ENCODE assay signal across 17 cellular contexts in the genomic region with DNA sequence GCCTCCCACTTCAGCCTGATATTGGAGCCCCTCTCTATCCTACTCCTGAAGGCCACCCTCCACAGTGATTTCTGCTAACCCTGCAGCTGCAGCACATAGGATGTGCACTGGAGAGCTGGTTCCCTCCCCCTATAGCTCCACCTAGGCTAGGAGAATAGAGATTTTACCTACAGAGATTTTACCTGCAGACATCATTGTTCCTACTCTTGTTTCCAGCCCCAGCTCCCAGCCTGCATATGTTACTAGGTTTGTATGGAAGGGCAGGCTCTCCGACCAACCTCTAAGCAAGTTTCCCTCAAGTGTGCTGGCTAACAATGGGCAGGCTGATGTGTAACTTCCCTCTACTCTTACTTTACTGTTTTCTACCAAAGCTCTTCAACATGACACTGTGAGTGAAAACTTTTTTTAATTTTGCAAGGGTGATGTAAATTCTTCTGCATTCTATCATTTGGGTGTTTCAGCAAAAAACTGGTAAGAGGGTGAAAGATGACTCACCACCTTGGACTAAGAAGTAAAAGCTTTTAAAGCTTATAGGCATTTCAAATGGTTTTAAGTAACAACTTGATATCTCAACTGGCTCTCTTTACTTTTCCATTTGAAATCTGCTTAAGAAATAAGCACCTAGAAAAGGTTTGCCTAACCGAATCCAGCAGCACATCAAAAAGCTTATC.
DNase-seq lines count a peak whose midpoint lies in the region; ATAC-seq, FAIRE-seq and TF ChIP-seq lines count a peak whose summit lies in the region.
"Had no signal": no experiment of that assay in that cellular context is flagged by ENCODE, and none has a peak within 500 bp of the region (broad histone marks: within the 10 kb centered on the region; RNA-seq: fewer than 3 reads in every experiment).

No MANE protein-coding gene starts in this region.

- no peak overlapping the region for H4K5ac ChIP-seq in H1 (ENCODE audit: insufficient read length, low read depth, low read length)

- no peak overlapping the region for H3K9ac ChIP-seq in H1 (replicated peaks in 1 of 4; ENCODE audit: extremely low read depth in 1 of 4, low read depth in 3 of 4, low read length in 3 of 4)
- H3K9ac ChIP-seq: BLaER1 had no signal

- TF ChIP-seq POLR2A in H1 (IDR thresholded peaks at IDR 0.05; ENCODE audit: control extremely low read depth in 1 of 2, low read depth in 2 of 2, low read length in 2 of 2): no peak

- H3K36me3 ChIP-seq in H1 (ENCODE audit: control insufficient read depth in 2 of 4, insufficient read depth in 4 of 4, low read length in 3 of 4): no peaks in the 10 kb centered on the region
- no peaks in the 10 kb centered on the region for H3K36me3 ChIP-seq in naive thymus-derived CD4-positive, alpha-beta T cell (ENCODE audit: control insufficient read depth in 2 of 3, insufficient read depth in 3 of 3, low read length in 3 of 3)
- H3K36me3 ChIP-seq: colonic mucosa, prostate gland had no signal

- no peak overlapping the region for H2BK20ac ChIP-seq in H1 (ENCODE audit: low read length)

- no peak for DNase-seq in CD14-positive monocyte (ENCODE audit: low spot score)
- DNase-seq in M059J (ENCODE audit: low read depth): peak; percentile 51
- DNase-seq in H1 (ENCODE audit: low read depth in 1 of 2, low spot score in 2 of 2): no peak
- DNase-seq in naive thymus-derived CD4-positive, alpha-beta T cell: no peak
- no peak for DNase-seq in activated CD8-positive, alpha-beta memory T cell treated with anti-CD3 and anti-CD28 coated beads, Interleukin-2, amount 50 U/mL, for 4 hours
- no peak for DNase-seq in epidermal melanocyte (ENCODE audit: insufficient read length, low spot score)
- no peak for DNase-seq in nephron progenitor cell
- DNase-seq: activated effector memory CD4-positive, alpha-beta T cell treated with anti-CD3 and anti-CD28 coated beads, Interleukin-2, amount 50 U/mL, for 16 hours; colonic mucosa; DMS153; left ventricle myocardium superior; MM.1S; NCI-H82; stimulated activated CD4-positive, alpha-beta T cell treated with anti-CD3 and anti-CD28 coated beads, Interleukin-15, amount 100 ng/mL, for 24 hours had no signal

- no peaks in the 10 kb centered on the region for H3K79me2 ChIP-seq in H1 (ENCODE audit: control insufficient read depth in 1 of 2, insufficient read depth in 2 of 2, low read length in 2 of 2)

- TF ChIP-seq EP300 in H1 (IDR thresholded peaks at IDR 0.05; ENCODE audit: borderline replicate concordance in 1 of 2, low read depth in 2 of 2, low read length in 2 of 2): no peak

- peak; percentile 37 for ATAC-seq in naive thymus-derived CD4-positive, alpha-beta T cell
- ATAC-seq in HG03439 (IDR thresholded peaks at IDR 0.05; ENCODE audit: unreplicated experiment): no peak
- ATAC-seq: left ventricle myocardium superior had no signal

- CTCF ChIA-PET in H1 (lab: Charles Lee; ENCODE audit: partially characterized antibody): interaction anchor here (0.6 to 1.8 kb wide), 13 partner anchors 8 to 236 kb away, joined by 3 to 7 read pairs (median 3); no protein-coding TSS in a partner anchor
- CTCF ChIA-PET in naive thymus-derived CD4-positive, alpha-beta T cell (lab: Charles Lee): no interaction called here

- TF ChIP-seq CTCF in CD14-positive monocyte (IDR thresholded peaks at IDR 0.05): no peak
- no peak for TF ChIP-seq CTCF in H1 (IDR thresholded peaks at IDR 0.05; ENCODE audit: control extremely low read depth in 1 of 3, insufficient read depth in 1 of 3, low read depth in 1 of 3, low read length in 3 of 3)
- TF ChIP-seq CTCF in nephron progenitor cell (IDR thresholded peaks at IDR 0.05): no peak

- H2BK120ac ChIP-seq in H1 (replicated peaks; ENCODE audit: low read depth, low read length): no peak overlapping the region

- H3K4me1 Mint-ChIP-seq in CD14-positive monocyte (peaks cover 38% of the 10 kb centered on the region), nephron progenitor cell (no peaks in the 10 kb centered on the region)
- H3K4me1 Mint-ChIP-seq in naive thymus-derived CD4-positive, alpha-beta T cell: peaks cover 0 to 16% (median 0%) of the 10 kb centered on the region in 7 donors

- H3K9me3 Mint-ChIP-seq in CD14-positive monocyte (peaks cover 0 to 2% (median 0%) of the 10 kb centered on the region in 7 donors), nephron progenitor cell (peaks cover 7% of the 10 kb centered on the region)
- peaks cover 0 to 3% (median 0%) of the 10 kb centered on the region in 11 donors for H3K9me3 Mint-ChIP-seq in naive thymus-derived CD4-positive, alpha-beta T cell

- no peak overlapping the region; a peak in 1 of 8 replicates for H3K4me3 ChIP-seq in H1 (ENCODE audit: extremely low read depth in 1 of 4, insufficient read depth in 2 of 4, low read depth in 3 of 4, low read length in 4 of 4)
- no peak overlapping the region for H3K4me3 ChIP-seq in naive thymus-derived CD4-positive, alpha-beta T cell (ENCODE audit: low read length)
- H3K4me3 ChIP-seq: BLaER1, colonic mucosa, prostate gland had no signal

- no peak overlapping the region for H2AFZ ChIP-seq in H1 (ENCODE audit: low read length)

- no peak overlapping the region for H2AK5ac ChIP-seq in H1 (ENCODE audit: low read depth, low read length)

- no peak overlapping the region for H3K56ac ChIP-seq in H1 (replicated peaks; ENCODE audit: insufficient read length, low read depth, low read length)

- no peak overlapping the region for H4K91ac ChIP-seq in H1 (replicated peaks; ENCODE audit: insufficient read length, low read length)

- H3K27ac Mint-ChIP-seq in CD14-positive monocyte (peak overlapping the region; percentile 48 to 84 (median 70)), nephron progenitor cell (no peak overlapping the region)
- H3K27ac Mint-ChIP-seq in naive thymus-derived CD4-positive, alpha-beta T cell: no peak overlapping the region

- H3K14ac ChIP-seq in H1 (ENCODE audit: insufficient read length): no peak overlapping the region

- no peaks in the 10 kb centered on the region for H4K20me1 ChIP-seq in H1 (replicated peaks in 1 of 2; ENCODE audit: control insufficient read depth in 1 of 2, insufficient read depth in 2 of 2, low read length in 2 of 2)
- H4K20me1 ChIP-seq: BLaER1 had no signal

- H3K27me3 ChIP-seq in H1 (replicated peaks in 1 of 4; ENCODE audit: control insufficient read depth in 3 of 4, extremely low read depth in 1 of 4, insufficient read depth in 3 of 4, low read length in 3 of 4): no peaks in the 10 kb centered on the region
- no peaks in the 10 kb centered on the region for H3K27me3 ChIP-seq in naive thymus-derived CD4-positive, alpha-beta T cell (ENCODE audit: control insufficient read depth in 2 of 2, insufficient read depth in 2 of 2, low read length in 2 of 2)
- H3K27me3 ChIP-seq: BLaER1, colonic mucosa had no signal

- H3K4me3 Mint-ChIP-seq in CD14-positive monocyte (peak overlapping the region in 1 of 2 donors; percentile 9), nephron progenitor cell (no peak overlapping the region)
- no peak overlapping the region for H3K4me3 Mint-ChIP-seq in naive thymus-derived CD4-positive, alpha-beta T cell

- FAIRE-seq in H1 (lab: Jason Lieb, UNC): peak; percentile 39

- POLR2A ChIA-PET in H1 (lab: Charles Lee; ENCODE audit: partially characterized antibody): interaction anchor here (2.2 kb wide), 1 partner anchor 167 kb away, joined by 19 read pairs; a partner anchor contains a TSS
- POLR2A ChIA-PET in naive thymus-derived CD4-positive, alpha-beta T cell (lab: Charles Lee): interaction anchor here (1.3 kb wide), 1 partner anchor 166 kb away, joined by 3 read pairs; a partner anchor contains a TSS

- intact Hi-C loops in CD14-positive monocyte (cut with micrococcal nuclease): no loop called here
- intact Hi-C loops in naive thymus-derived CD4-positive, alpha-beta T cell (cut with micrococcal nuclease): no loop called here

- TF ChIP-seq RAD21 in H1 (IDR thresholded peaks at IDR 0.05 in 1 of 2, conservative IDR thresholded peaks at IDR 0.05 in 1 of 2; ENCODE audit: low read depth in 2 of 2, low read length in 2 of 2): no peak

- H3K79me1 ChIP-seq in H1 (ENCODE audit: low read depth, low read length): no peaks in the 10 kb centered on the region; the same call in 1 of the 2 replicates

- peaks cover 0 to 6% (median 0%) of the 10 kb centered on the region in 4 experiments; a peak in 2 of 7 replicates for H3K4me1 ChIP-seq in H1 (replicated peaks in 1 of 4; ENCODE audit: control insufficient read depth in 3 of 4, insufficient read depth in 4 of 4, low read length in 3 of 4)
- H3K4me1 ChIP-seq in naive thymus-derived CD4-positive, alpha-beta T cell (ENCODE audit: control insufficient read depth in 2 of 2, insufficient read depth in 2 of 2, low read length in 2 of 2): no peaks in the 10 kb centered on the region
- H3K4me1 ChIP-seq: BLaER1, colonic mucosa, prostate gland had no signal

- H2BK5ac ChIP-seq in H1 (ENCODE audit: low read depth, low read length): no peak overlapping the region

- WGBS in H1 (ENCODE audit: extremely low coverage in 1 of 2, insufficient coverage in 1 of 2, insufficient read length in 1 of 2, insufficient replicate concordance in 2 of 2, low coverage in 1 of 2, low lambda C conversion rate in 2 of 2, missing lambda C conversion rate in 1 of 2), 2 experiments: 69% methylated on average over 2 of the region's 2 CpGs; no CpG with 5 or more reads in 1 of the 2 experiments

- H3K23ac ChIP-seq in H1 (ENCODE audit: insufficient read length): no peak overlapping the region

- no peak overlapping the region for H3K4me2 ChIP-seq in H1 (ENCODE audit: insufficient read depth in 1 of 2, low read depth in 2 of 2, low read length in 2 of 2)
- H3K4me2 ChIP-seq: BLaER1 had no signal

- no peak overlapping the region for H3K18ac ChIP-seq in H1 (ENCODE audit: extremely low read depth, low read length)

- H3K27me3 Mint-ChIP-seq in CD14-positive monocyte (ENCODE audit: low read depth in 3 of 3) (peaks cover 0 to 3% (median 0%) of the 10 kb centered on the region in 3 donors), nephron progenitor cell (ENCODE audit: low read depth, poor library complexity) (no peaks in the 10 kb centered on the region)
- H3K27me3 Mint-ChIP-seq in naive thymus-derived CD4-positive, alpha-beta T cell: no peaks in the 10 kb centered on the region

- no peak overlapping the region for H3K4ac ChIP-seq in H1 (replicated peaks; ENCODE audit: insufficient read length, low read depth, low read length)

- H3K27ac ChIP-seq in H1 (ENCODE audit: low read depth, low read length): no peak overlapping the region
- H3K27ac ChIP-seq in naive thymus-derived CD4-positive, alpha-beta T cell (ENCODE audit: low read depth, low read length): no peak overlapping the region
- H3K27ac ChIP-seq: BLaER1, colonic mucosa, prostate gland had no signal

- no peak overlapping the region for H4K8ac ChIP-seq in H1 (ENCODE audit: extremely low read depth, insufficient read depth, low read length)

- H2BK12ac ChIP-seq in H1 (ENCODE audit: low read depth, low read length): no peak overlapping the region

- H2BK15ac ChIP-seq in H1 (ENCODE audit: low read length): no peak overlapping the region

- H3K36me3 Mint-ChIP-seq in CD14-positive monocyte (peaks cover 15 to 16% of the 10 kb centered on the region in 2 donors), nephron progenitor cell (ENCODE audit: low read depth) (peaks cover 35% of the 10 kb centered on the region)
- H3K36me3 Mint-ChIP-seq in naive thymus-derived CD4-positive, alpha-beta T cell: peaks cover 0 to 27% (median 17%) of the 10 kb centered on the region in 5 donors

- no peaks in the 10 kb centered on the region for H3K23me2 ChIP-seq in H1 (ENCODE audit: low read depth, low read length)

- H3K9me3 ChIP-seq in H1 (ENCODE audit: insufficient read depth in 2 of 2, low read depth in 1 of 2, low read length in 1 of 2): no peaks in the 10 kb centered on the region
- no peaks in the 10 kb centered on the region for H3K9me3 ChIP-seq in naive thymus-derived CD4-positive, alpha-beta T cell (ENCODE audit: control insufficient read depth in 2 of 3, low read length in 3 of 3)
- H3K9me3 ChIP-seq: BLaER1, colonic mucosa, prostate gland had no signal

Comparison
In these comparisons a context has a peak if more than half of its experiments do, and no peak if none do; other contexts are left out.
1. H3K27ac Mint-ChIP-seq: peak in CD14-positive monocyte (7 of 7); none in naive thymus-derived CD4-positive, alpha-beta T cell (0 of 9) and nephron progenitor cell (single experiment).